24 cellular contexts compared by ENCODE assay signal in genomic region chr9:75914936-75915335, GRCh38. TPM values are rescaled to one million over a fixed set of nuclear protein-coding genes. Genes with fewer than 3 reads are reported as not detected.
"Had no signal": no experiment of that assay in that cellular context is flagged by ENCODE, and none has a peak within 500 bp of the region (broad histone marks: within the 10 kb centered on the region; RNA-seq: fewer than 3 reads in every experiment).

No MANE protein-coding gene starts in this region.

- H3K36me3 Mint-ChIP-seq: activated CD4-positive, alpha-beta memory T cell treated with anti-CD3 and anti-CD28 coated beads for 36 hours had no signal

- H3K27me3 ChIP-seq: breast epithelium had no signal

- H3K9me3 Mint-ChIP-seq: activated B cell treated with CpG ODN at 0.5 μM for 24 hours; activated CD4-positive, alpha-beta memory T cell treated with anti-CD3 and anti-CD28 coated beads for 36 hours; activated CD4-positive, alpha-beta T cell treated with anti-CD3 and anti-CD28 coated beads, Interleukin-2, amount 10 ng/mL, durations not matched to agents 7 days and 5 days; activated naive CD4-positive, alpha-beta T cell treated with anti-CD3 and anti-CD28 coated beads for 36 hours; activated T-cell treated with anti-CD3 and anti-CD28 coated beads, Interleukin-2, amount 50 U/mL, for 4 hours; activated T-helper 17 cell treated with anti-CD3 and anti-CD28 coated beads, Interleukin-2, amount 50 U/mL, for 72 hours had no signal

- DNase-seq: activated B cell treated with CpG ODN at 0.5 μM for 24 hours; activated CD4-positive, alpha-beta memory T cell treated with anti-CD3 and anti-CD28 coated beads for 36 hours; activated CD4-positive, alpha-beta T cell treated with anti-CD3 and anti-CD28 coated beads, Interleukin-2, amount 10 ng/mL, durations not matched to agents 7 days and 5 days; activated CD8-positive, alpha-beta memory T cell treated with anti-CD3 and anti-CD28 coated beads for 24 hours; activated gamma-delta T cell; activated naive CD4-positive, alpha-beta T cell treated with anti-CD3 and anti-CD28 coated beads for 36 hours; activated T-cell treated with anti-CD3 and anti-CD28 coated beads, Interleukin-2, amount 50 U/mL, for 4 hours; anterior cingulate cortex; caudate nucleus; Kasumi-1; KBM-7; NCI-H1105 treated with DMSO at 0.1 percent for 48 hours; NCI-H1436 treated with DMSO at 0.1 percent for 48 hours; NCI-H187; NCI-H2081; NCI-H446; NCI-H524; PC-9; SIG-M5; T-helper 17 cell; T-helper 9 cell had no signal

- H3K27ac Mint-ChIP-seq: activated B cell treated with CpG ODN at 0.5 μM for 24 hours; activated CD4-positive, alpha-beta memory T cell treated with anti-CD3 and anti-CD28 coated beads for 36 hours; activated CD4-positive, alpha-beta T cell treated with anti-CD3 and anti-CD28 coated beads, Interleukin-2, amount 10 ng/mL, durations not matched to agents 7 days and 5 days; activated naive CD4-positive, alpha-beta T cell treated with anti-CD3 and anti-CD28 coated beads for 36 hours; activated naive CD8-positive, alpha-beta T cell; activated T-helper 17 cell treated with anti-CD3 and anti-CD28 coated beads, Interleukin-2, amount 50 U/mL, for 72 hours; T-helper 17 cell had no signal

- H3K27ac ChIP-seq: breast epithelium, PC-9 had no signal

- H3K4me1 ChIP-seq: breast epithelium had no signal

- H3K27me3 Mint-ChIP-seq: activated B cell treated with CpG ODN at 0.5 μM for 24 hours; activated CD4-positive, alpha-beta memory T cell treated with anti-CD3 and anti-CD28 coated beads for 36 hours; activated CD4-positive, alpha-beta T cell treated with anti-CD3 and anti-CD28 coated beads, Interleukin-2, amount 10 ng/mL, durations not matched to agents 7 days and 5 days; activated naive CD8-positive, alpha-beta T cell; activated T-helper 17 cell treated with anti-CD3 and anti-CD28 coated beads, Interleukin-2, amount 50 U/mL, for 72 hours; T-helper 17 cell had no signal

- H3K36me3 ChIP-seq: breast epithelium had no signal

- H3K4me3 ChIP-seq: breast epithelium, PC-9 had no signal

- H3K9me3 ChIP-seq: breast epithelium had no signal

- ATAC-seq: activated T-cell treated with anti-CD3 and anti-CD28 coated beads, Interleukin-2, amount 50 U/mL, for 4 hours; activated T-helper 17 cell treated with anti-CD3 and anti-CD28 coated beads, Interleukin-2, amount 50 U/mL, for 72 hours; T-helper 17 cell had no signal

- H3K4me1 Mint-ChIP-seq: activated B cell treated with CpG ODN at 0.5 μM for 24 hours had no signal

- H3K4me3 Mint-ChIP-seq: activated B cell treated with CpG ODN at 0.5 μM for 24 hours; activated CD4-positive, alpha-beta memory T cell treated with anti-CD3 and anti-CD28 coated beads for 36 hours; activated CD4-positive, alpha-beta T cell treated with anti-CD3 and anti-CD28 coated beads, Interleukin-2, amount 10 ng/mL, durations not matched to agents 7 days and 5 days; activated naive CD4-positive, alpha-beta T cell treated with anti-CD3 and anti-CD28 coated beads for 36 hours; activated naive CD8-positive, alpha-beta T cell; activated T-cell treated with anti-CD3 and anti-CD28 coated beads, Interleukin-2, amount 50 U/mL, for 4 hours; activated T-helper 17 cell treated with anti-CD3 and anti-CD28 coated beads, Interleukin-2, amount 50 U/mL, for 72 hours; T-helper 17 cell had no signal

RNA-seq across cellular contexts. Expression of gene PCSK5, which starts 24.5 kb away (rescaled TPM):
- total RNA-seq: activated B cell treated with CpG ODN at 0.5 μM for 24 hours had no signal
